In the genomic region with DNA sequence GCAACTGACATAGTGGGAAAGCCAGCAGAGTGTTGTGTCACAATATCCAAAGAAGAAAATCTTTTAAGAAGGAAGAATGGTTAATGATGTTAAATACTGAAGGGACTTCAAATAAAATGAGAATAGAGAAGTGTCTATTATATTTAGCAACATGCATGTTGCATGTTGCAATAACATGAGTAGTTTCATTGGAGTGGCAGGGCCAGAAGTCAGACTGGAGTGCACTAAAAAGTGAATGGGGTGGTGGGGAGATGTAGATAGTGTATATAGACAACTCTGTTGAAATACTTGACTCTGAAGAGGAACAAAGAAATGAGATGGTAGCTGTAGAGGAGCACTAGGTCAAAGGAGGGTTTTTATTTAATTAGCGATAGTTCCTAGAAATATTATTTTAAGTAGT, we compare ENCODE assay signal across 23 cellular contexts. TPM values are rescaled to one million over a fixed set of nuclear protein-coding genes. Genes with fewer than 3 reads are reported as not detected.
"Had no signal": no experiment of that assay in that cellular context is flagged by ENCODE, and none has a peak within 500 bp of the region (broad histone marks: within the 10 kb centered on the region; RNA-seq: fewer than 3 reads in every experiment).

No MANE protein-coding gene starts in this region.

- ATAC-seq: activated CD8-positive, alpha-beta T cell treated with anti-CD3 and anti-CD28 coated beads for 36 hours; activated naive CD8-positive, alpha-beta T cell treated with anti-CD3 and anti-CD28 coated beads, Interleukin-2, amount 50 U/mL, for 24 hours; left cardiac atrium; stimulated activated naive B cell treated with anti-CD40 and anti-IgM and Interleukin-4, amounts not matched to agents 10 μg/mL and 1 μg/mL and 100 μg/mL, for 72 hours had no signal

- H3K36me3 ChIP-seq: sigmoid colon, thoracic aorta, upper lobe of left lung had no signal

- H3K4me1 ChIP-seq: parathyroid adenoma, sigmoid colon, upper lobe of left lung had no signal

- H3K27me3 ChIP-seq: sigmoid colon, upper lobe of left lung had no signal

- H3K4me3 ChIP-seq: coronary artery, lung, sigmoid colon, thoracic aorta, upper lobe of left lung had no signal

- H3K4me3 Mint-ChIP-seq: activated B cell treated with CpG ODN at 0.5 μM for 24 hours; activated CD8-positive, alpha-beta T cell treated with anti-CD3 and anti-CD28 coated beads for 36 hours; activated naive CD4-positive, alpha-beta T cell treated with anti-CD3 and anti-CD28 coated beads for 36 hours; activated naive CD8-positive, alpha-beta T cell treated with anti-CD3 and anti-CD28 coated beads, Interleukin-2, amount 50 U/mL, for 24 hours; activated T-cell treated with anti-CD3 and anti-CD28 coated beads, Interleukin-2, amount 50 U/mL, for 24 hours; central memory CD8-positive, alpha-beta T cell; mesothelial cell of epicardium; nephron; stimulated activated naive B cell treated with anti-CD40 and anti-IgM and Interleukin-4, amounts not matched to agents 10 μg/mL and 1 μg/mL and 100 μg/mL, for 72 hours; T-helper 2 cell treated with Interferon-gamma antibody and Interleukin-4, amounts not matched to agents 5 μg/mL and 100 μg/mL, for 36 hours had no signal

- H3K36me3 Mint-ChIP-seq: mesothelial cell of epicardium; stimulated activated naive B cell treated with anti-CD40 and anti-IgM and Interleukin-4, amounts not matched to agents 10 μg/mL and 1 μg/mL and 100 μg/mL, for 72 hours had no signal

- H3K9me3 ChIP-seq: sigmoid colon, thoracic aorta, upper lobe of left lung had no signal

- H3K4me1 Mint-ChIP-seq: activated B cell treated with CpG ODN at 0.5 μM for 24 hours; activated naive CD8-positive, alpha-beta T cell treated with anti-CD3 and anti-CD28 coated beads, Interleukin-2, amount 50 U/mL, for 24 hours; central memory CD8-positive, alpha-beta T cell; mesothelial cell of epicardium; stimulated activated naive B cell treated with anti-CD40 and anti-IgM and Interleukin-4, amounts not matched to agents 10 μg/mL and 1 μg/mL and 100 μg/mL, for 72 hours had no signal

- H3K27ac ChIP-seq: coronary artery, parathyroid adenoma, sigmoid colon, thoracic aorta, upper lobe of left lung had no signal

- H3K9me3 Mint-ChIP-seq: activated B cell treated with CpG ODN at 0.5 μM for 24 hours; activated CD8-positive, alpha-beta T cell treated with anti-CD3 and anti-CD28 coated beads for 36 hours; activated naive CD4-positive, alpha-beta T cell treated with anti-CD3 and anti-CD28 coated beads for 36 hours; activated naive CD8-positive, alpha-beta T cell treated with anti-CD3 and anti-CD28 coated beads, Interleukin-2, amount 50 U/mL, for 24 hours; activated T-cell treated with anti-CD3 and anti-CD28 coated beads, Interleukin-2, amount 50 U/mL, for 24 hours; central memory CD8-positive, alpha-beta T cell had no signal

- H3K27me3 Mint-ChIP-seq: activated B cell treated with CpG ODN at 0.5 μM for 24 hours; activated CD8-positive, alpha-beta T cell treated with anti-CD3 and anti-CD28 coated beads for 36 hours; activated naive CD8-positive, alpha-beta T cell treated with anti-CD3 and anti-CD28 coated beads, Interleukin-2, amount 50 U/mL, for 24 hours; central memory CD8-positive, alpha-beta T cell; stimulated activated naive B cell treated with anti-CD40 and anti-IgM and Interleukin-4, amounts not matched to agents 10 μg/mL and 1 μg/mL and 100 μg/mL, for 72 hours had no signal

- DNase-seq: activated B cell treated with CpG ODN at 0.5 μM for 24 hours; activated CD4-positive, alpha-beta T cell treated with anti-CD3 and anti-CD28 coated beads for 48 hours; activated CD8-positive, alpha-beta T cell treated with anti-CD3 and anti-CD28 coated beads for 36 hours; activated naive CD4-positive, alpha-beta T cell treated with anti-CD3 and anti-CD28 coated beads for 36 hours; activated naive CD8-positive, alpha-beta T cell treated with anti-CD3 and anti-CD28 coated beads, Interleukin-2, amount 50 U/mL, for 24 hours; activated T-cell treated with anti-CD3 and anti-CD28 coated beads, Interleukin-2, amount 50 U/mL, for 24 hours; aorta; foreskin melanocyte; glutamatergic neuron; hippocampal formation; left cardiac atrium; sigmoid colon; stimulated activated naive B cell treated with anti-CD40 and anti-IgM and Interleukin-4, amounts not matched to agents 10 μg/mL and 1 μg/mL and 100 μg/mL, for 72 hours; upper lobe of left lung had no signal

- H3K27ac Mint-ChIP-seq: activated B cell treated with CpG ODN at 0.5 μM for 24 hours; activated CD8-positive, alpha-beta T cell treated with anti-CD3 and anti-CD28 coated beads for 36 hours; activated naive CD4-positive, alpha-beta T cell treated with anti-CD3 and anti-CD28 coated beads for 36 hours; activated naive CD8-positive, alpha-beta T cell treated with anti-CD3 and anti-CD28 coated beads, Interleukin-2, amount 50 U/mL, for 24 hours; activated T-cell treated with anti-CD3 and anti-CD28 coated beads, Interleukin-2, amount 50 U/mL, for 24 hours; mesothelial cell of epicardium; nephron; stimulated activated naive B cell treated with anti-CD40 and anti-IgM and Interleukin-4, amounts not matched to agents 10 μg/mL and 1 μg/mL and 100 μg/mL, for 72 hours; T-helper 2 cell treated with Interferon-gamma antibody and Interleukin-4, amounts not matched to agents 5 μg/mL and 100 μg/mL, for 36 hours had no signal

RNA-seq across cellular contexts. Expression of gene RTL9, which starts 31.3 kb away (rescaled TPM):
- total RNA-seq: activated B cell treated with CpG ODN at 0.5 μM for 24 hours; activated CD8-positive, alpha-beta T cell treated with anti-CD3 and anti-CD28 coated beads for 36 hours; activated naive CD4-positive, alpha-beta T cell treated with anti-CD3 and anti-CD28 coated beads for 36 hours; epithelial cell of proximal tubule had no signal
